1 cellular context compared by ENCODE assay signal in genomic region chr2:108451976-108452375, GRCh38.
TF ChIP-seq lines count a peak whose summit lies in the region.

No MANE protein-coding gene starts in this region.

TF ChIP-seq in GM12878, 131 proteins besides CTCF, POLR2A, EP300 and RAD21:
- TF ChIP-seq SPI1 (IDR thresholded peaks at IDR 0.05; ENCODE audit: borderline replicate concordance, insufficient read depth, low read depth, low read length), result peak; percentile 51; the same call in 1 of the 2 replicates
- no peak for TF ChIP-seq BMI1 (IDR thresholded peaks at IDR 0.05; ENCODE audit: borderline replicate concordance)
